Comparison of ENCODE assay signal across 1 cellular context in genomic region chr18:27185025-27185763, GRCh38.
A peak's percentile ranks its signal among the peaks of the same experiment; 100 is the strongest.
TF ChIP-seq lines count a peak whose summit lies in the region.

CHST9 (minus strand) TSS chr18:27185308; CDS start chr18:27142809, 42,499 bp downstream.

TF ChIP-seq in H1, 55 proteins besides CTCF, POLR2A, EP300 and RAD21 (continued from another document):
- TF ChIP-seq KDM4A (IDR thresholded peaks at IDR 0.05; ENCODE audit: low read depth, low read length, severe bottlenecking), result peak; percentile 91
- no peak for TF ChIP-seq TCF12 (IDR thresholded peaks at IDR 0.05; ENCODE audit: low read depth, low read length)
- TF ChIP-seq EGR1 (IDR thresholded peaks at IDR 0.05; ENCODE audit: borderline replicate concordance, low read depth, low read length), result peak; percentile 30; the same call in 1 of the 2 replicates
- TF ChIP-seq MAX (IDR thresholded peaks at IDR 0.05), result peak; percentile 74
